ENCODE assay signal across 25 cellular contexts in the genomic region with DNA sequence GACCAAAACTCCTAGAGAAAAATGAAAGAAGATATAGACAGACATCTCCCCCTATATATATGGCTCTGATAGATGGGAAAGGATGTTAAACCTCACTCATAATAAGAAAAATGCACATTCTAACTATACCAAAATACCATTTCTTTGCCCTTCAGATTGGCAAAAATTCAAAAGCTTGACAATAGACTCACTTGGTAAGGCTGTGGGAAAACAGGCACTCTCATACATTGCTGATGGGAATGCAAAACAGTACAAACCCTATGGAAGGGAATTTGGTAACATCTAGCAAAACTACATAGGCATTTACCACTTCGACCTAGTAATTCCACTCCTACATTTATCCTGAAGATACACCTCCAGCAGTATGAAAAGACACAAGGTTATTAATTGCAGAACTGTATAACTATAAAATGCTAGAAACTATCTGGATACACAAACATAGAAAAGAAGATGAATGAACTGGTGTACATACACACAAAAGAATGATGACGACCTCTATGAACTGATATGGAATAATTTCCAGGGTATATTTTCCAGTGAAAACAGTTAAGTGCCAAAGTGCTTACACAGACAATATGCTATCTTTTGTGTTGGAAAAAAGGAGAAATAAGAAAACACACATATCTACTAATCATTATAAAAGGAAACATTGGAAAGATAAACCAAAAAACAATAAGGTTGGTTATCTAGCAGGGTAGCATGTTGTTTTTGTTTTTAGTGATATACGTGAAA. TPM values are rescaled to one million over a fixed set of nuclear protein-coding genes. Genes with fewer than 3 reads are reported as not detected.
DNase-seq lines count a peak whose midpoint lies in the region; ATAC-seq, FAIRE-seq and TF ChIP-seq lines count a peak whose summit lies in the region.
"Had no signal": no experiment of that assay in that cellular context is flagged by ENCODE, and none has a peak within 500 bp of the region (broad histone marks: within the 10 kb centered on the region; RNA-seq: fewer than 3 reads in every experiment).

No MANE protein-coding gene starts in this region.

- no peak overlapping the region for H3K9ac ChIP-seq in SK-N-MC (ENCODE audit: insufficient read length)
- H3K9ac ChIP-seq in endothelial cell of umbilical vein (replicated peaks; ENCODE audit: extremely low read depth, insufficient read depth, low read length) = no peak overlapping the region
- H3K9ac ChIP-seq: BLaER1 treated with 17β-estradiol and CSF1 and Interleukin-3, amounts not matched to agents 10 nM and 100 nM had no signal

- H3K79me2 ChIP-seq in endothelial cell of umbilical vein (ENCODE audit: control insufficient read depth, insufficient read depth, low read length) = peaks cover 73% of the 10 kb centered on the region

- POLR2A ChIA-PET in A673 (lab: Charles Lee; ENCODE audit: low non-redundant PET) (no interaction called here), endothelial cell of umbilical vein (lab: Charles Lee) (no interaction called here)

- H3K4me3 ChIP-seq in A673 (ENCODE audit: low read depth, low read length, poor library complexity, severe bottlenecking) (no peak overlapping the region), SK-N-MC (peak overlapping the region; percentile 34; the same call in 1 of the 2 replicates), endothelial cell of umbilical vein (replicated peaks in 1 of 3; ENCODE audit: insufficient read depth in 1 of 3, low read depth in 1 of 3, low read length in 3 of 3) (no peak overlapping the region)
- H3K4me3 ChIP-seq: BLaER1 treated with 17β-estradiol and CSF1 and Interleukin-3, amounts not matched to agents 10 nM and 100 nM had no signal

- no TSS peak for BruUV-seq in A673 (replicated peaks; lab: Mats Ljungman, UMichigan)
- BruUV-seq in endothelial cell of umbilical vein (replicated peaks; lab: Mats Ljungman, UMichigan) = no TSS peak

- no peak for ATAC-seq in GM21619 (IDR thresholded peaks at IDR 0.05; ENCODE audit: unreplicated experiment)
- ATAC-seq: HCT116, Panc1 had no signal

- no peak for DNase-seq in A673 (ENCODE audit: low spot score)
- no peak for DNase-seq in SK-N-MC (ENCODE audit: low read depth, low spot score)
- DNase-seq in endothelial cell of umbilical vein (ENCODE audit: low read depth, low spot score) = peak; percentile 31
- peak; percentile 40 for DNase-seq in medulla oblongata (ENCODE audit: extremely low spot score)
- DNase-seq in amygdala (lab: John Stamatoyannopoulos, UW) = no peak
- no peak for DNase-seq in activated CD4-positive, alpha-beta T cell treated with anti-CD3 and anti-CD28 coated beads for 1 hour
- no peak for DNase-seq in NK-92 treated with Interleukin-12 subunit alpha and Interleukin-12 subunit beta, amount 100 ng/mL, for 24 hours (lab: John Stamatoyannopoulos, UW)
- DNase-seq: Caco-2; CD4-positive, alpha-beta memory T cell; DMS 273 treated with DMSO at 0.1 percent for 48 hours; DMS79 treated with DMSO at 0.1 percent for 48 hours; NCI-H1105; NCI-H146; NCI-H2029; NCI-H226; NCI-H510A treated with DMSO at 0.1 percent for 48 hours; NCI-H774 had no signal

- no peaks in the 10 kb centered on the region for H3K9me1 ChIP-seq in endothelial cell of umbilical vein (replicated peaks; ENCODE audit: control insufficient read depth, extremely low read depth, insufficient read depth, low read length)

- no peak for TF ChIP-seq POLR2A in endothelial cell of umbilical vein (IDR thresholded peaks at IDR 0.05; ENCODE audit: low read depth, low read length)

- H4K20me1 ChIP-seq in endothelial cell of umbilical vein (replicated peaks; ENCODE audit: control insufficient read depth, extremely low read depth, insufficient read depth, low read length) = peaks cover 11% of the 10 kb centered on the region

- H3K36me3 ChIP-seq in A673 (ENCODE audit: insufficient read depth, low read length, poor library complexity, severe bottlenecking) (peaks cover 2% of the 10 kb centered on the region), SK-N-MC (ENCODE audit: insufficient read depth, low read length) (peaks cover 25% of the 10 kb centered on the region), endothelial cell of umbilical vein (ENCODE audit: control insufficient read depth in 2 of 2, extremely low read depth in 1 of 2, insufficient read depth in 2 of 2, low read length in 2 of 2) (peaks cover 0 to 2% of the 10 kb centered on the region in 2 experiments)

- CTCF ChIA-PET in A673 (lab: Charles Lee) (no interaction called here), endothelial cell of umbilical vein (lab: Charles Lee) (interaction anchor here (1.7 kb wide), 1 partner anchor 11 kb away, joined by 3 read pairs; no protein-coding TSS in a partner anchor)

- intact Hi-C loops in A673 (cut with micrococcal nuclease; ENCODE audit: unreplicated experiment) = no loop called here
- intact Hi-C loops in endothelial cell of umbilical vein (cut with micrococcal nuclease) = loop anchor here (5.0 kb wide), 1 partner anchor 49 kb away; a partner anchor contains a TSS

- dilution Hi-C loops in endothelial cell of umbilical vein (cut with MboI; ENCODE audit: extremely low pct_ligation_motif_present, low sequenced_read_pairs) = no loop called here

- TF ChIP-seq CTCF in A673 (conservative IDR thresholded peaks at IDR 0.05; ENCODE audit: low read depth, low read length) (no peak), endothelial cell of umbilical vein (IDR thresholded peaks at IDR 0.05; ENCODE audit: extremely low read depth in 1 of 2, insufficient read depth in 1 of 2, low read depth in 1 of 2, low read length in 2 of 2) (no peak)

- peak overlapping the region; percentile 47 for H3K27ac ChIP-seq in A673 (ENCODE audit: low read depth, low read length, poor library complexity, severe bottlenecking)
- peak overlapping the region; percentile 81 for H3K27ac ChIP-seq in SK-N-MC
- H3K27ac ChIP-seq in endothelial cell of umbilical vein (ENCODE audit: insufficient read depth, low read depth, low read length) = no peak overlapping the region
- H3K27ac ChIP-seq: 22Rv1; BLaER1 treated with 17β-estradiol and CSF1 and Interleukin-3, amounts not matched to agents 10 nM and 100 nM had no signal

- H2AFZ ChIP-seq in endothelial cell of umbilical vein (ENCODE audit: low read depth, low read length) = no peak overlapping the region

- peaks cover 55% of the 10 kb centered on the region for H3K4me1 ChIP-seq in A673 (ENCODE audit: insufficient read depth, low read length, poor library complexity, severe bottlenecking)
- H3K4me1 ChIP-seq in endothelial cell of umbilical vein (ENCODE audit: control insufficient read depth, extremely low read depth, insufficient read depth, low read length) = peaks cover 46% of the 10 kb centered on the region
- H3K4me1 ChIP-seq: Caco-2 had no signal

- H3K9me3 ChIP-seq in A673 (ENCODE audit: low read depth, low read length, poor library complexity, severe bottlenecking) = no peaks in the 10 kb centered on the region
- no peaks in the 10 kb centered on the region for H3K9me3 ChIP-seq in SK-N-MC (ENCODE audit: low read depth, low read length)
- H3K9me3 ChIP-seq in endothelial cell of umbilical vein (replicated peaks; ENCODE audit: control insufficient read depth, insufficient read depth, low read length) = no peaks in the 10 kb centered on the region
- H3K9me3 ChIP-seq: Caco-2 had no signal

- H3K4me2 ChIP-seq in endothelial cell of umbilical vein (ENCODE audit: insufficient read depth, low read length) = no peak overlapping the region

- H3K27me3 ChIP-seq in A673 (replicated peaks; ENCODE audit: insufficient read depth, low read depth, low read length, poor library complexity) = no peaks in the 10 kb centered on the region
- no peaks in the 10 kb centered on the region for H3K27me3 ChIP-seq in endothelial cell of umbilical vein (ENCODE audit: control insufficient read depth in 2 of 2, insufficient read depth in 2 of 2, low read length in 2 of 2)
- H3K27me3 ChIP-seq: BLaER1 treated with 17β-estradiol and CSF1 and Interleukin-3, amounts not matched to agents 10 nM and 100 nM had no signal

- FAIRE-seq in endothelial cell of umbilical vein (lab: Jason Lieb, UNC) = no peak
- FAIRE-seq: GM12891, H1 had no signal

TF ChIP-seq in endothelial cell of umbilical vein, 7 proteins besides CTCF, POLR2A, EP300 and RAD21:
- TF ChIP-seq MYC (IDR thresholded peaks at IDR 0.05; ENCODE audit: low read depth, low read length) (no peak), POLR2AphosphoS5 (IDR thresholded peaks at IDR 0.05; ENCODE audit: insufficient read depth, low read depth, low read length) (no peak)
- TF ChIP-seq, protein P1, sequence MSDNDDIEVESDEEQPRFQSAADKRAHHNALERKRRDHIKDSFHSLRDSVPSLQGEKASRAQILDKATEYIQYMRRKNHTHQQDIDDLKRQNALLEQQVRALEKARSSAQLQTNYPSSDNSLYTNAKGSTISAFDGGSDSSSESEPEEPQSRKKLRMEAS (IDR thresholded peaks at IDR 0.05; ENCODE audit: insufficient read depth, insufficient read length) = no peak

RNA-seq across cellular contexts. Expression of a gene that starts 48.5 kb away (rescaled TPM):
- 42.9 and 43.4 TPM in 2 replicates for total RNA-seq in A673 (2021)
- 89.7 and 113 TPM in 2 replicates for total RNA-seq in endothelial cell of umbilical vein
- 37.0 and 42.7 TPM in 2 replicates for polyA plus RNA-seq in endothelial cell of umbilical vein
- polyA plus RNA-seq in endothelial cell of umbilical vein (2011; cell fraction: cytosol; rRNA removed) = 28.1 and 28.7 TPM in 2 replicates
- polyA plus RNA-seq in endothelial cell of umbilical vein (2011; cell fraction: nucleus; rRNA removed) = 114 and 125 TPM in 2 replicates
- 34.4 and 54.7 TPM in 2 replicates for polyA plus RNA-seq in endothelial cell of umbilical vein (2012)
- polyA minus RNA-seq in endothelial cell of umbilical vein = 304 and 350 TPM in 2 replicates
- polyA minus RNA-seq in endothelial cell of umbilical vein (2011; cell fraction: cytosol; rRNA and poly(A)+ RNA removed) = 17.5 TPM
- 694 and 1,077 TPM in 2 replicates for polyA minus RNA-seq in endothelial cell of umbilical vein (2011; cell fraction: nucleus; rRNA and poly(A)+ RNA removed)
- polyA plus RNA-seq: IgD-negative memory B cell had no signal

Comparison
In these comparisons a context has a peak if more than half of its experiments do, and no peak if none do; other contexts are left out.
1. DNase-seq: peak in endothelial cell of umbilical vein (single experiment) and medulla oblongata (single experiment); none in A673 (single experiment), SK-N-MC (single experiment), amygdala (0 of 56), activated CD4-positive, alpha-beta T cell treated with anti-CD3 and anti-CD28 coated beads for 1 hour (single experiment) and NK-92 treated with Interleukin-12 subunit alpha and Interleukin-12 subunit beta, amount 100 ng/mL, for 24 hours (single experiment).